ENCODE assay signal across 9 cellular contexts in the genomic region with DNA sequence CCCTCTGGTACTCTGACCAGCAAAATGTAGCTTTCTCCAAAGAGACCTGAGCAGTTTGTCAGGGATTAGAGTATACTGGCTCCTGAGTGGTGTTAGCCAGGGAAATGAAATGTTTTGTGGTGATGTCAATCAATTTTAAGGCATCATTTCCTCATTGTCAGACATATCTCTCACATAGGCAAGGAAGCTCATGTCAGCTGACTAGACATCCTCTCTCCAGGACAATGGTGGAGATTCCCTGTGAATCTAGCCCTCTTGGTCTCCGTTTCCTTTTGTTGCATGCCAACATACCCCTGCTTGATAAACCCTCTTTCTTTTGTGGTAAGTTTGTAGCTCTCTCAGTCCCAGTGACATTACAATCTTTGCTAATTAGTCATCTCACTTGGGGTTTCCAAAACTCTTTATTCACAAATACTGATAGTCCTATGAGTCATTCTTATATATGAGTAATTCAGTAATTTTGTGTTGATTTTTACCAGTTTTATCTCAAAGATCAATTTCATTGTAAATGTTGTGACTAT.
A peak's percentile ranks its signal among the peaks of the same experiment; 100 is the strongest.
DNase-seq lines count a peak whose midpoint lies in the region; ATAC-seq and TF ChIP-seq lines count a peak whose summit lies in the region.
"Had no signal": no experiment of that assay in that cellular context is flagged by ENCODE, and none has a peak within 500 bp of the region (broad histone marks: within the 10 kb centered on the region; RNA-seq: fewer than 3 reads in every experiment).

No MANE protein-coding gene starts in this region.

- H3K4me1 Mint-ChIP-seq in activated CD4-positive, alpha-beta T cell treated with anti-CD3 and anti-CD28 coated beads, Interleukin-2, amount 10 ng/mL, durations not matched to agents 24 days and 14 days: peaks cover 22% of the 10 kb centered on the region
- peaks cover 15% of the 10 kb centered on the region for H3K4me1 Mint-ChIP-seq in activated CD4-positive, alpha-beta T cell treated with anti-CD3 and anti-CD28 coated beads, Interleukin-2, amount 10 ng/mL, durations not matched to agents 7 days and 5 days
- H3K4me1 Mint-ChIP-seq: CD4-positive, CD25-positive, alpha-beta regulatory T cell had no signal

- H3K36me3 ChIP-seq in psoas muscle (ENCODE audit: insufficient read depth in 1 of 2, low read depth in 1 of 2): no peaks in the 10 kb centered on the region
- no peaks in the 10 kb centered on the region for H3K36me3 ChIP-seq in MM.1S (replicated peaks; ENCODE audit: insufficient read depth, low read length)

- no peak overlapping the region for H3K9ac ChIP-seq in MM.1S (ENCODE audit: low read length)

- H4K20me1 ChIP-seq in MM.1S (ENCODE audit: insufficient read depth, low read length): no peaks in the 10 kb centered on the region

- peaks cover 16% of the 10 kb centered on the region for H3K9me3 Mint-ChIP-seq in activated CD4-positive, alpha-beta T cell treated with anti-CD3 and anti-CD28 coated beads, Interleukin-2, amount 10 ng/mL, durations not matched to agents 24 days and 14 days
- peaks cover 10% of the 10 kb centered on the region for H3K9me3 Mint-ChIP-seq in activated CD4-positive, alpha-beta T cell treated with anti-CD3 and anti-CD28 coated beads, Interleukin-2, amount 10 ng/mL, durations not matched to agents 7 days and 5 days

- H3K27ac Mint-ChIP-seq in activated CD4-positive, alpha-beta T cell treated with anti-CD3 and anti-CD28 coated beads, Interleukin-2, amount 10 ng/mL, durations not matched to agents 24 days and 14 days: peak overlapping the region; percentile 41
- no peak overlapping the region for H3K27ac Mint-ChIP-seq in activated CD4-positive, alpha-beta T cell treated with anti-CD3 and anti-CD28 coated beads, Interleukin-2, amount 10 ng/mL, durations not matched to agents 7 days and 5 days
- H3K27ac Mint-ChIP-seq: CD4-positive, CD25-positive, alpha-beta regulatory T cell had no signal

- CTCF ChIA-PET in activated CD4-positive, alpha-beta T cell treated with anti-CD3 and anti-CD28 coated beads, Interleukin-2, amount 10 ng/mL, durations not matched to agents 7 days and 5 days (lab: Charles Lee): no interaction called here

- no peak overlapping the region for H3K4me2 ChIP-seq in MM.1S (ENCODE audit: low read depth, low read length)

- no peaks in the 10 kb centered on the region for H3K27me3 ChIP-seq in psoas muscle (ENCODE audit: insufficient read depth in 3 of 3, low read length in 2 of 3)
- no peaks in the 10 kb centered on the region for H3K27me3 ChIP-seq in MM.1S (replicated peaks; ENCODE audit: insufficient read depth, low read length)

- DNase-seq in activated CD4-positive, alpha-beta T cell treated with anti-CD3 and anti-CD28 coated beads, Interleukin-2, amount 10 ng/mL, durations not matched to agents 24 days and 14 days: peak; percentile 60
- no peak for DNase-seq in activated CD4-positive, alpha-beta T cell treated with anti-CD3 and anti-CD28 coated beads, Interleukin-2, amount 10 ng/mL, durations not matched to agents 7 days and 5 days
- DNase-seq in iPS-NIHi7 (ENCODE audit: extremely low spot score): peak; percentile 10
- no peak for DNase-seq in psoas muscle
- no peak for DNase-seq in MM.1S
- no peak for DNase-seq in NCI-H187 treated with DMSO at 0.1 percent for 48 hours (lab: John Stamatoyannopoulos, UW)

- POLR2A ChIA-PET in activated CD4-positive, alpha-beta T cell treated with anti-CD3 and anti-CD28 coated beads, Interleukin-2, amount 10 ng/mL, durations not matched to agents 7 days and 5 days (lab: Charles Lee): no interaction called here

- TF ChIP-seq CTCF in psoas muscle (IDR thresholded peaks at IDR 0.05) (no peak), MM.1S (IDR thresholded peaks at IDR 0.05; ENCODE audit: low read length) (no peak)

- no peaks in the 10 kb centered on the region for H3K9me2 ChIP-seq in MM.1S (replicated peaks; ENCODE audit: insufficient read depth, low read length)

- H3K27ac ChIP-seq in psoas muscle: no peak overlapping the region
- no peak overlapping the region for H3K27ac ChIP-seq in MM.1S (ENCODE audit: low read length)

- H3K4me3 ChIP-seq in psoas muscle (no peak overlapping the region), MM.1S (ENCODE audit: low read length) (no peak overlapping the region)

- H3K27me3 Mint-ChIP-seq in activated CD4-positive, alpha-beta T cell treated with anti-CD3 and anti-CD28 coated beads, Interleukin-2, amount 10 ng/mL, durations not matched to agents 24 days and 14 days: no peaks in the 10 kb centered on the region
- no peaks in the 10 kb centered on the region for H3K27me3 Mint-ChIP-seq in activated CD4-positive, alpha-beta T cell treated with anti-CD3 and anti-CD28 coated beads, Interleukin-2, amount 10 ng/mL, durations not matched to agents 7 days and 5 days
- H3K27me3 Mint-ChIP-seq: CD4-positive, CD25-positive, alpha-beta regulatory T cell had no signal

- intact Hi-C loops in activated CD4-positive, alpha-beta T cell treated with anti-CD3 and anti-CD28 coated beads, Interleukin-2, amount 10 ng/mL, durations not matched to agents 24 days and 14 days (cut with micrococcal nuclease): loop anchor here (1.0 to 10.0 kb wide), 6 partner anchors 54 to 1085 kb away; partner anchors contain the start of gene PTPRK
- intact Hi-C loops in psoas muscle (cut with DNase I): no loop called here

- ATAC-seq in HG02885 (IDR thresholded peaks at IDR 0.05; ENCODE audit: poor library complexity, unreplicated experiment) (peak; percentile 80), SK-N-SH treated with all-trans-retinoic acid at 6 μM for 48 hours (peak; percentile 84), psoas muscle (no peak)

- peak overlapping the region; percentile 0 for H3K4me3 Mint-ChIP-seq in activated CD4-positive, alpha-beta T cell treated with anti-CD3 and anti-CD28 coated beads, Interleukin-2, amount 10 ng/mL, durations not matched to agents 24 days and 14 days
- H3K4me3 Mint-ChIP-seq in activated CD4-positive, alpha-beta T cell treated with anti-CD3 and anti-CD28 coated beads, Interleukin-2, amount 10 ng/mL, durations not matched to agents 7 days and 5 days: no peak overlapping the region
- H3K4me3 Mint-ChIP-seq: CD4-positive, CD25-positive, alpha-beta regulatory T cell had no signal

- H3K9me3 ChIP-seq in psoas muscle (no peaks in the 10 kb centered on the region), MM.1S (replicated peaks; ENCODE audit: insufficient read depth, low read length) (no peaks in the 10 kb centered on the region)

- H3K36me3 Mint-ChIP-seq in activated CD4-positive, alpha-beta T cell treated with anti-CD3 and anti-CD28 coated beads, Interleukin-2, amount 10 ng/mL, durations not matched to agents 24 days and 14 days (ENCODE audit: low read depth): no peaks in the 10 kb centered on the region
- no peaks in the 10 kb centered on the region for H3K36me3 Mint-ChIP-seq in activated CD4-positive, alpha-beta T cell treated with anti-CD3 and anti-CD28 coated beads, Interleukin-2, amount 10 ng/mL, durations not matched to agents 7 days and 5 days (ENCODE audit: low read depth)
- H3K36me3 Mint-ChIP-seq: CD4-positive, CD25-positive, alpha-beta regulatory T cell had no signal

- 59 to 71% (median 60%) methylated on average over 1 of the region's 1 CpG for WGBS in psoas muscle, 3 donors

- H3K4me1 ChIP-seq in psoas muscle (no peaks in the 10 kb centered on the region), MM.1S (ENCODE audit: low read length) (no peaks in the 10 kb centered on the region)

- H2AFZ ChIP-seq in MM.1S (ENCODE audit: low read length): no peak overlapping the region

- H3F3A ChIP-seq in MM.1S (ENCODE audit: insufficient read depth, low read length): no peaks in the 10 kb centered on the region

- H3K79me2 ChIP-seq in MM.1S (ENCODE audit: low read length): no peaks in the 10 kb centered on the region

TF ChIP-seq in SK-N-SH treated with all-trans-retinoic acid at 6 μM for 48 hours, 23 proteins besides CTCF, POLR2A, EP300 and RAD21:
- no peak for TF ChIP-seq TCF4 (CRISPR knock-in tag; IDR thresholded peaks at IDR 0.05; ENCODE audit: borderline replicate concordance)

Comparison
In these comparisons a context has a peak if more than half of its experiments do, and no peak if none do; other contexts are left out.
1. DNase-seq: peak in activated CD4-positive, alpha-beta T cell treated with anti-CD3 and anti-CD28 coated beads, Interleukin-2, amount 10 ng/mL, durations not matched to agents 24 days and 14 days (single experiment) and iPS-NIHi7 (single experiment); none in activated CD4-positive, alpha-beta T cell treated with anti-CD3 and anti-CD28 coated beads, Interleukin-2, amount 10 ng/mL, durations not matched to agents 7 days and 5 days (single experiment), psoas muscle (0 of 2), MM.1S (single experiment) and NCI-H187 treated with DMSO at 0.1 percent for 48 hours (single experiment).
2. ATAC-seq: peak in HG02885 (single experiment) and SK-N-SH treated with all-trans-retinoic acid at 6 μM for 48 hours (single experiment); none in psoas muscle (0 of 4).